ENCODE assay signal across 2 cellular contexts in the genomic region with DNA sequence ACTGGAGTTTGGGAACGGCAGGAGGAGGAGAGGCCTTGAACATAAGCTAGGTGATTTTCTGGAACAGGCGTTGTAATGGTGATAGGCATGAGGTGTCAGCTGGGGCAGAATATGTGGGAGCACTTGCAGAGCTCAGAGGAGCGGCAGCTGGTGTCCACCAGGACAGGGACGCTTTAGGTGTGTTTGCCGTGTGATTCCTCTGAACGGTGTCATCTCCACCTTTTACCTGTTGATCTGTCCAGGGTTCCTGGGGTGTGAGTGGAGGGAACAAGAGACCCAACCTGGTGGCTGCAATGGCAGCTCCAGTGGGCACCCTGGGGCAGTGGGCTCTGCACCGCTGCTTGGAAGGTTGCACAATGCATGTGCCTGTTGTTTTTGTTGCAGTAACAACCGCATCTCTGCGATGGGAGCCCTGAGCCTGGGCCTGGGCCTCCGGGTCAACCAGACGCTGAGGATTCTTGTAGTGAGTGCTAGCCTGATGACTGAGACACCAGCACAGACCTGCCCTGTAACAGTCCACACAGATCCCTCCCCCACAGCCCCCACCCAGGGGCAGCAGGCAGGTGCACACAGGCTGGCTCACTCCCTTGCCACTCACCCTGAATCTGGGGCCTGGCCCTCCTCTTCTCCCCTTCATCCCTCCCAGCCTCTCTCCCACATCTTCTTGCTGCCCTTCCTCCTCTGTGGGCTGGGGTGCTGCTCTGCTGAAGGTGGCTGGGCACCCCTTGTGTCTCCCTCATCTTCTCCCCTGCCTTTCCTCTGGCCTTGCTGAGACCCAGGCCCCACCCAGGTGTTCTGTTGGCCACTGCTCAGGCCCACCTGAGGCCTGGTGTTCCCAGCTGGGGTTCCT.
TF ChIP-seq lines count a peak whose summit lies in the region.

No MANE protein-coding gene starts in this region.

TF ChIP-seq in GM23338, 12 proteins besides CTCF, POLR2A, EP300 and RAD21:
- no peak for TF ChIP-seq POLR2AphosphoS5 (IDR thresholded peaks at IDR 0.05; ENCODE audit: low read depth)
- TF ChIP-seq, protein P1, sequence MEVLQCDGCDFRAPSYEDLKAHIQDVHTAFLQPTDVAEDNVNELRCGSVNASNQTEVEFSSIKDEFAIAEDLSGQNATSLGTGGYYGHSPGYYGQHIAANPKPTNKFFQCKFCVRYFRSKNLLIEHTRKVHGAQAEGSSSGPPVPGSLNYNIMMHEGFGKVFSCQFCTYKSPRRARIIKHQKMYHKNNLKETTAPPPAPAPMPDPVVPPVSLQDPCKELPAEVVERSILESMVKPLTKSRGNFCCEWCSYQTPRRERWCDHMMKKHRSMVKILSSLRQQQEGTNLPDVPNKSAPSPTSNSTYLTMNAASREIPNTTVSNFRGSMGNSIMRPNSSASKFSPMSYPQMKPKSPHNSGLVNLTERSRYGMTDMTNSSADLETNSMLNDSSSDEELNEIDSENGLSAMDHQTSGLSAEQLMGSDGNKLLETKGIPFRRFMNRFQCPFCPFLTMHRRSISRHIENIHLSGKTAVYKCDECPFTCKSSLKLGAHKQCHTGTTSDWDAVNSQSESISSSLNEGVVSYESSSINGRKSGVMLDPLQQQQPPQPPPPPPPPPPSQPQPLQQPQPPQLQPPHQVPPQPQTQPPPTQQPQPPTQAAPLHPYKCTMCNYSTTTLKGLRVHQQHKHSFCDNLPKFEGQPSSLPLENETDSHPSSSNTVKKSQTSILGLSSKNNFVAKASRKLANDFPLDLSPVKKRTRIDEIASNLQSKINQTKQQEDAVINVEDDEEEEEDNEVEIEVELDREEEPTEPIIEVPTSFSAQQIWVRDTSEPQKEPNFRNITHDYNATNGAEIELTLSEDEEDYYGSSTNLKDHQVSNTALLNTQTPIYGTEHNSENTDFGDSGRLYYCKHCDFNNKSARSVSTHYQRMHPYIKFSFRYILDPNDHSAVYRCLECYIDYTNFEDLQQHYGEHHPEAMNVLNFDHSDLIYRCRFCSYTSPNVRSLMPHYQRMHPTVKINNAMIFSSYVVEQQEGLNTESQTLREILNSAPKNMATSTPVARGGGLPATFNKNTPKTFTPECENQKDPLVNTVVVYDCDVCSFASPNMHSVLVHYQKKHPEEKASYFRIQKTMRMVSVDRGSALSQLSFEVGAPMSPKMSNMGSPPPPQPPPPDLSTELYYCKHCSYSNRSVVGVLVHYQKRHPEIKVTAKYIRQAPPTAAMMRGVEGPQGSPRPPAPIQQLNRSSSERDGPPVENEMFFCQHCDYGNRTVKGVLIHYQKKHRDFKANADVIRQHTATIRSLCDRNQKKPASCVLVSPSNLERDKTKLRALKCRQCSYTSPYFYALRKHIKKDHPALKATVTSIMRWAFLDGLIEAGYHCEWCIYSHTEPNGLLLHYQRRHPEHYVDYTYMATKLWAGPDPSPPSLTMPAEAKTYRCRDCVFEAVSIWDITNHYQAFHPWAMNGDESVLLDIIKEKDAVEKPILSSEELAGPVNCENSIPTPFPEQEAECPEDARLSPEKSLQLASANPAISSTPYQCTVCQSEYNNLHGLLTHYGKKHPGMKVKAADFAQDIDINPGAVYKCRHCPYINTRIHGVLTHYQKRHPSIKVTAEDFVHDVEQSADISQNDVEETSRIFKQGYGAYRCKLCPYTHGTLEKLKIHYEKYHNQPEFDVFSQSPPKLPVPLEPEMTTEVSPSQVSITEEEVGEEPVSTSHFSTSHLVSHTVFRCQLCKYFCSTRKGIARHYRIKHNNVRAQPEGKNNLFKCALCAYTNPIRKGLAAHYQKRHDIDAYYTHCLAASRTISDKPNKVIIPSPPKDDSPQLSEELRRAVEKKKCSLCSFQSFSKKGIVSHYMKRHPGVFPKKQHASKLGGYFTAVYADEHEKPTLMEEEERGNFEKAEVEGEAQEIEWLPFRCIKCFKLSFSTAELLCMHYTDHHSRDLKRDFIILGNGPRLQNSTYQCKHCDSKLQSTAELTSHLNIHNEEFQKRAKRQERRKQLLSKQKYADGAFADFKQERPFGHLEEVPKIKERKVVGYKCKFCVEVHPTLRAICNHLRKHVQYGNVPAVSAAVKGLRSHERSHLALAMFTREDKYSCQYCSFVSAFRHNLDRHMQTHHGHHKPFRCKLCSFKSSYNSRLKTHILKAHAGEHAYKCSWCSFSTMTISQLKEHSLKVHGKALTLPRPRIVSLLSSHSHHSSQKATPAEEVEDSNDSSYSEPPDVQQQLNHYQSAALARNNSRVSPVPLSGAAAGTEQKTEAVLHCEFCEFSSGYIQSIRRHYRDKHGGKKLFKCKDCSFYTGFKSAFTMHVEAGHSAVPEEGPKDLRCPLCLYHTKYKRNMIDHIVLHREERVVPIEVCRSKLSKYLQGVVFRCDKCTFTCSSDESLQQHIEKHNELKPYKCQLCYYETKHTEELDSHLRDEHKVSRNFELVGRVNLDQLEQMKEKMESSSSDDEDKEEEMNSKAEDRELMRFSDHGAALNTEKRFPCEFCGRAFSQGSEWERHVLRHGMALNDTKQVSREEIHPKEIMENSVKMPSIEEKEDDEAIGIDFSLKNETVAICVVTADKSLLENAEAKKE (CRISPR knock-in tag; IDR thresholded peaks at IDR 0.05) = no peak
- no peak for TF ChIP-seq ZNF331 (CRISPR knock-in tag; IDR thresholded peaks at IDR 0.05; ENCODE audit: low read depth)
- no peak for TF ChIP-seq CREB1 (CRISPR knock-in tag; IDR thresholded peaks at IDR 0.05; ENCODE audit: low read depth)
- TF ChIP-seq ZNF114 (CRISPR knock-in tag; IDR thresholded peaks at IDR 0.05) = no peak
- TF ChIP-seq EZH2 (IDR thresholded peaks at IDR 0.05; ENCODE audit: low read depth, unreplicated experiment) = no peak
- no peak for TF ChIP-seq EZH2phosphoT487 (IDR thresholded peaks at IDR 0.05; ENCODE audit: unreplicated experiment)
- TF ChIP-seq, protein P2, sequence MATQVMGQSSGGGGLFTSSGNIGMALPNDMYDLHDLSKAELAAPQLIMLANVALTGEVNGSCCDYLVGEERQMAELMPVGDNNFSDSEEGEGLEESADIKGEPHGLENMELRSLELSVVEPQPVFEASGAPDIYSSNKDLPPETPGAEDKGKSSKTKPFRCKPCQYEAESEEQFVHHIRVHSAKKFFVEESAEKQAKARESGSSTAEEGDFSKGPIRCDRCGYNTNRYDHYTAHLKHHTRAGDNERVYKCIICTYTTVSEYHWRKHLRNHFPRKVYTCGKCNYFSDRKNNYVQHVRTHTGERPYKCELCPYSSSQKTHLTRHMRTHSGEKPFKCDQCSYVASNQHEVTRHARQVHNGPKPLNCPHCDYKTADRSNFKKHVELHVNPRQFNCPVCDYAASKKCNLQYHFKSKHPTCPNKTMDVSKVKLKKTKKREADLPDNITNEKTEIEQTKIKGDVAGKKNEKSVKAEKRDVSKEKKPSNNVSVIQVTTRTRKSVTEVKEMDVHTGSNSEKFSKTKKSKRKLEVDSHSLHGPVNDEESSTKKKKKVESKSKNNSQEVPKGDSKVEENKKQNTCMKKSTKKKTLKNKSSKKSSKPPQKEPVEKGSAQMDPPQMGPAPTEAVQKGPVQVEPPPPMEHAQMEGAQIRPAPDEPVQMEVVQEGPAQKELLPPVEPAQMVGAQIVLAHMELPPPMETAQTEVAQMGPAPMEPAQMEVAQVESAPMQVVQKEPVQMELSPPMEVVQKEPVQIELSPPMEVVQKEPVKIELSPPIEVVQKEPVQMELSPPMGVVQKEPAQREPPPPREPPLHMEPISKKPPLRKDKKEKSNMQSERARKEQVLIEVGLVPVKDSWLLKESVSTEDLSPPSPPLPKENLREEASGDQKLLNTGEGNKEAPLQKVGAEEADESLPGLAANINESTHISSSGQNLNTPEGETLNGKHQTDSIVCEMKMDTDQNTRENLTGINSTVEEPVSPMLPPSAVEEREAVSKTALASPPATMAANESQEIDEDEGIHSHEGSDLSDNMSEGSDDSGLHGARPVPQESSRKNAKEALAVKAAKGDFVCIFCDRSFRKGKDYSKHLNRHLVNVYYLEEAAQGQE (IDR thresholded peaks at IDR 0.05; ENCODE audit: unreplicated experiment) = no peak
- TF ChIP-seq NANOG (IDR thresholded peaks at IDR 0.05; ENCODE audit: borderline replicate concordance) = no peak

TF ChIP-seq in H1, 55 proteins besides CTCF, POLR2A, EP300 and RAD21:
- TF ChIP-seq ASH2L (IDR thresholded peaks at IDR 0.05; ENCODE audit: low read length) = no peak
- no peak for TF ChIP-seq BRCA1 (IDR thresholded peaks at IDR 0.05; ENCODE audit: low read depth, low read length)
- no peak for TF ChIP-seq HDAC6 (IDR thresholded peaks at IDR 0.05; ENCODE audit: low read depth, low read length)
- no peak for TF ChIP-seq SP4 (IDR thresholded peaks at IDR 0.05; ENCODE audit: low read length)
- TF ChIP-seq TBP (IDR thresholded peaks at IDR 0.05; ENCODE audit: low read depth, low read length) = no peak
- TF ChIP-seq, protein P3, sequence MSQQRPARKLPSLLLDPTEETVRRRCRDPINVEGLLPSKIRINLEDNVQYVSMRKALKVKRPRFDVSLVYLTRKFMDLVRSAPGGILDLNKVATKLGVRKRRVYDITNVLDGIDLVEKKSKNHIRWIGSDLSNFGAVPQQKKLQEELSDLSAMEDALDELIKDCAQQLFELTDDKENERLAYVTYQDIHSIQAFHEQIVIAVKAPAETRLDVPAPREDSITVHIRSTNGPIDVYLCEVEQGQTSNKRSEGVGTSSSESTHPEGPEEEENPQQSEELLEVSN (IDR thresholded peaks at IDR 0.05) = no peak
- TF ChIP-seq NRF1 (IDR thresholded peaks at IDR 0.05; ENCODE audit: low read depth, low read length) = no peak
- no peak for TF ChIP-seq SAP30 (IDR thresholded peaks at IDR 0.05; ENCODE audit: insufficient read depth, insufficient replicate concordance, low read length)
- no peak for TF ChIP-seq JUN (IDR thresholded peaks at IDR 0.05; ENCODE audit: low read depth, low read length)
- no peak for TF ChIP-seq CREB1 (IDR thresholded peaks at IDR 0.05)
- no peak for TF ChIP-seq CHD1 (IDR thresholded peaks at IDR 0.05; ENCODE audit: low read depth, low read length)
